In genomic region chr10:93481931-93482834, GRCh38 we compare ENCODE assay signal across 8 cellular contexts.
A peak's percentile ranks its signal among the peaks of the same experiment; 100 is the strongest.
DNase-seq lines count a peak whose midpoint lies in the region; ATAC-seq and TF ChIP-seq lines count a peak whose summit lies in the region.

Gene MYOF (minus strand): TSS chr10:93482334. CDS start chr10:93482194, 140 bp downstream.

- TF ChIP-seq CTCF in VCaP (conservative IDR thresholded peaks at IDR 0.05) = peak; percentile 62

- ATAC-seq in HG02852 (IDR thresholded peaks at IDR 0.05; ENCODE audit: unreplicated experiment) = peak; percentile 74

- H3K27ac ChIP-seq in VCaP = no peak within 1 kb of the TSS

- peak; percentile 36 for DNase-seq in activated CD4-positive, CD25-positive, alpha-beta regulatory T cell treated with anti-CD3 and anti-CD28 coated beads, Interleukin-2, amount 50 U/mL, for 16 hours (ENCODE audit: low read depth, low spot score)
- DNase-seq in activated CD4-positive, CD25-positive, alpha-beta regulatory T cell treated with anti-CD3 and anti-CD28 coated beads, Interleukin-2, amount 50 U/mL, for 72 hours = no peak
- DNase-seq in NCI-H1694 treated with DMSO at 0.1 percent for 48 hours (lab: John Stamatoyannopoulos, UW) = peak; percentile 55
- peak; percentile 93 for DNase-seq in dedifferentiated amniotic fluid mesenchymal stem cell (ENCODE audit: extremely low spot score)
- peak; percentile 94 for DNase-seq in kidney glomerular epithelial cell (lab: John Stamatoyannopoulos, UW)
- peak; percentile 30 to 42 for DNase-seq in stimulated activated CD4-positive, alpha-beta T cell treated with anti-CD3 and anti-CD28 coated beads, Interleukin-15, amount 100 ng/mL, for 48 hours (ENCODE audit: low read depth in 2 of 2)
